ENCODE assay signal across 11 cellular contexts in genomic region chr6:52595796-52596130, GRCh38. TPM values are rescaled to one million over a fixed set of nuclear protein-coding genes. Genes with fewer than 3 reads are reported as not detected.
DNase-seq lines count a peak whose midpoint lies in the region; ATAC-seq, FAIRE-seq and TF ChIP-seq lines count a peak whose summit lies in the region.
"Had no signal": no experiment of that assay in that cellular context is flagged by ENCODE, and none has a peak within 500 bp of the region (broad histone marks: within the 10 kb centered on the region; RNA-seq: fewer than 3 reads in every experiment).

No MANE protein-coding gene starts in this region.

- no peak overlapping the region for H3K14ac ChIP-seq in H1 (ENCODE audit: insufficient read length)

- peaks cover 8% of the 10 kb centered on the region for H3K27me3 Mint-ChIP-seq in activated naive CD4-positive, alpha-beta T cell treated with anti-CD3 and anti-CD28 coated beads, Interleukin-2, amount 10 ng/mL, durations not matched to agents 7 days and 5 days

- no peak overlapping the region for H3K4me2 ChIP-seq in H1 (ENCODE audit: insufficient read depth in 1 of 2, low read depth in 2 of 2, low read length in 2 of 2)

- H3K27ac ChIP-seq in H1 (ENCODE audit: low read depth, low read length) (no peak overlapping the region), thoracic aorta (peak overlapping the region; percentile 73 to 75)
- H3K27ac ChIP-seq: 22Rv1, neutrophil had no signal

- CTCF ChIA-PET in H1 (lab: Charles Lee; ENCODE audit: partially characterized antibody): interaction anchor here (0.9 to 6.8 kb wide), 18 partner anchors 10 to 191 kb away, joined by 3 to 85 read pairs (median 5); partner anchors contain the start of genes EFHC1 and TRAM2
- CTCF ChIA-PET in activated naive CD4-positive, alpha-beta T cell treated with anti-CD3 and anti-CD28 coated beads, Interleukin-2, amount 10 ng/mL, durations not matched to agents 7 days and 5 days (lab: Charles Lee): interaction anchor here (1.8 kb wide), 1 partner anchor 16 kb away, joined by 5 read pairs; no protein-coding TSS in a partner anchor

- POLR2A ChIA-PET in H1 (lab: Charles Lee; ENCODE audit: partially characterized antibody): interaction anchor here (0.6 to 2.7 kb wide), 3 partner anchors 18 to 47 kb away, joined by 3 to 13 read pairs (median 4); partner anchors contain the start of gene TRAM2

- no peaks in the 10 kb centered on the region for H3K23me2 ChIP-seq in H1 (ENCODE audit: low read depth, low read length)

- TF ChIP-seq CTCF in H1 (IDR thresholded peaks at IDR 0.05; ENCODE audit: control extremely low read depth in 1 of 3, insufficient read depth in 1 of 3, low read depth in 1 of 3, low read length in 3 of 3): no peak
- no peak for TF ChIP-seq CTCF in thoracic aorta (IDR thresholded peaks at IDR 0.05)

- no peak overlapping the region for H2BK5ac ChIP-seq in H1 (ENCODE audit: low read depth, low read length)

- H3K56ac ChIP-seq in H1 (replicated peaks; ENCODE audit: insufficient read length, low read depth, low read length): no peak overlapping the region

- no peak overlapping the region for H4K5ac ChIP-seq in H1 (ENCODE audit: insufficient read length, low read depth, low read length)

- H3K4me1 Mint-ChIP-seq in activated naive CD4-positive, alpha-beta T cell treated with anti-CD3 and anti-CD28 coated beads, Interleukin-2, amount 10 ng/mL, durations not matched to agents 7 days and 5 days: peaks cover 8% of the 10 kb centered on the region

- H3K79me1 ChIP-seq in H1 (ENCODE audit: low read depth, low read length): no peaks in the 10 kb centered on the region

- H2BK120ac ChIP-seq in H1 (replicated peaks; ENCODE audit: low read depth, low read length): no peak overlapping the region

- H3K9me3 ChIP-seq in H1 (ENCODE audit: insufficient read depth in 2 of 2, low read depth in 1 of 2, low read length in 1 of 2) (no peaks in the 10 kb centered on the region), thoracic aorta (no peaks in the 10 kb centered on the region)
- H3K9me3 ChIP-seq: neutrophil had no signal

- no peak overlapping the region for H2BK12ac ChIP-seq in H1 (ENCODE audit: low read depth, low read length)

- no peaks in the 10 kb centered on the region for H3K79me2 ChIP-seq in H1 (ENCODE audit: control insufficient read depth in 1 of 2, insufficient read depth in 2 of 2, low read length in 2 of 2)

- peak; percentile 71 for DNase-seq in DMS 273 (lab: John Stamatoyannopoulos, UW; ENCODE audit: unreplicated experiment)
- no peak for DNase-seq in DMS 273 treated with DMSO at 0.1 percent for 48 hours (lab: John Stamatoyannopoulos, UW)
- no peak for DNase-seq in H1 (ENCODE audit: low read depth in 1 of 2, low spot score in 2 of 2)
- DNase-seq in thoracic aorta (ENCODE audit: low spot score): no peak
- no peak for DNase-seq in activated naive CD4-positive, alpha-beta T cell treated with anti-CD3 and anti-CD28 coated beads, Interleukin-2, amount 10 ng/mL, durations not matched to agents 7 days and 5 days
- no peak for DNase-seq in activated CD4-positive, alpha-beta T cell treated with anti-CD3 and anti-CD28 coated beads, Interleukin-2, amount 50 U/mL, for 1 hour
- DNase-seq in dedifferentiated amniotic fluid mesenchymal stem cell (ENCODE audit: extremely low spot score): no peak
- DNase-seq: activated B cell treated with CpG ODN at 0.5 μM for 24 hours had no signal

- H3K4me3 Mint-ChIP-seq in activated naive CD4-positive, alpha-beta T cell treated with anti-CD3 and anti-CD28 coated beads, Interleukin-2, amount 10 ng/mL, durations not matched to agents 7 days and 5 days: no peak overlapping the region
- H3K4me3 Mint-ChIP-seq: activated B cell treated with CpG ODN at 0.5 μM for 24 hours had no signal

- H2AK5ac ChIP-seq in H1 (ENCODE audit: low read depth, low read length): no peak overlapping the region

- H4K20me1 ChIP-seq in H1 (replicated peaks in 1 of 2; ENCODE audit: control insufficient read depth in 1 of 2, insufficient read depth in 2 of 2, low read length in 2 of 2): no peaks in the 10 kb centered on the region

- FAIRE-seq in H1 (lab: Jason Lieb, UNC): no peak

- H3K18ac ChIP-seq in H1 (ENCODE audit: extremely low read depth, low read length): no peak overlapping the region

- ATAC-seq in HG03139 (IDR thresholded peaks at IDR 0.05; ENCODE audit: unreplicated experiment) (peak; percentile 62), thoracic aorta (ENCODE audit: insufficient number of reproducible peaks, low FRiP score, low read depth) (no peak)

- H3K36me3 ChIP-seq in H1 (ENCODE audit: control insufficient read depth in 2 of 4, insufficient read depth in 4 of 4, low read length in 3 of 4) (no peaks in the 10 kb centered on the region), thoracic aorta (no peaks in the 10 kb centered on the region)
- H3K36me3 ChIP-seq: neutrophil had no signal

- no peak overlapping the region for H3K9ac ChIP-seq in H1 (replicated peaks in 1 of 4; ENCODE audit: extremely low read depth in 1 of 4, low read depth in 3 of 4, low read length in 3 of 4)

- TF ChIP-seq POLR2A in H1 (IDR thresholded peaks at IDR 0.05; ENCODE audit: control extremely low read depth in 1 of 2, low read depth in 2 of 2, low read length in 2 of 2): no peak

- H3K4me3 ChIP-seq in H1 (ENCODE audit: extremely low read depth in 1 of 4, insufficient read depth in 2 of 4, low read depth in 3 of 4, low read length in 4 of 4) (no peak overlapping the region), thoracic aorta (no peak overlapping the region)

- H3K4me1 ChIP-seq in H1 (replicated peaks in 1 of 4; ENCODE audit: control insufficient read depth in 3 of 4, insufficient read depth in 4 of 4, low read length in 3 of 4) (peaks cover 0 to 6% (median 3%) of the 10 kb centered on the region in 4 experiments; a peak in 6 of 7 replicates), thoracic aorta (ENCODE audit: control insufficient read depth in 1 of 2, low read depth in 2 of 2) (peaks cover 13 to 47% of the 10 kb centered on the region in 2 donors)

- H3K36me3 Mint-ChIP-seq in activated naive CD4-positive, alpha-beta T cell treated with anti-CD3 and anti-CD28 coated beads, Interleukin-2, amount 10 ng/mL, durations not matched to agents 7 days and 5 days: no peaks in the 10 kb centered on the region

- H3K27me3 ChIP-seq in H1 (replicated peaks in 1 of 4; ENCODE audit: control insufficient read depth in 3 of 4, extremely low read depth in 1 of 4, insufficient read depth in 3 of 4, low read length in 3 of 4) (no peaks in the 10 kb centered on the region; a peak in 1 of 7 replicates), thoracic aorta (replicated peaks; ENCODE audit: insufficient read depth) (no peaks in the 10 kb centered on the region)
- H3K27me3 ChIP-seq: neutrophil had no signal

- no peak overlapping the region for H4K91ac ChIP-seq in H1 (replicated peaks; ENCODE audit: insufficient read length, low read length)

- H2AFZ ChIP-seq in H1 (ENCODE audit: low read length): 0 out of 2 replicates have a peak overlapping the region, but pooled peaks have one; percentile 49

- H2BK20ac ChIP-seq in H1 (ENCODE audit: low read length): no peak overlapping the region

- H3K23ac ChIP-seq in H1 (ENCODE audit: insufficient read length): no peak overlapping the region

- no peaks in the 10 kb centered on the region for H3K9me3 Mint-ChIP-seq in activated naive CD4-positive, alpha-beta T cell treated with anti-CD3 and anti-CD28 coated beads, Interleukin-2, amount 10 ng/mL, durations not matched to agents 7 days and 5 days
- H3K9me3 Mint-ChIP-seq: activated B cell treated with CpG ODN at 0.5 μM for 24 hours had no signal

- no peak for TF ChIP-seq RAD21 in H1 (IDR thresholded peaks at IDR 0.05 in 1 of 2, conservative IDR thresholded peaks at IDR 0.05 in 1 of 2; ENCODE audit: low read depth in 2 of 2, low read length in 2 of 2)

- no peak overlapping the region for H4K8ac ChIP-seq in H1 (ENCODE audit: extremely low read depth, insufficient read depth, low read length)

- no peak overlapping the region for H2BK15ac ChIP-seq in H1 (ENCODE audit: low read length)

- H3K4ac ChIP-seq in H1 (replicated peaks; ENCODE audit: insufficient read length, low read depth, low read length): no peak overlapping the region

- no peak overlapping the region for H3K27ac Mint-ChIP-seq in activated naive CD4-positive, alpha-beta T cell treated with anti-CD3 and anti-CD28 coated beads, Interleukin-2, amount 10 ng/mL, durations not matched to agents 7 days and 5 days
- H3K27ac Mint-ChIP-seq: activated B cell treated with CpG ODN at 0.5 μM for 24 hours had no signal

- TF ChIP-seq EP300 in H1 (IDR thresholded peaks at IDR 0.05; ENCODE audit: borderline replicate concordance in 1 of 2, low read depth in 2 of 2, low read length in 2 of 2): no peak

TF ChIP-seq in H1, 55 proteins besides CTCF, POLR2A, EP300 and RAD21:
- TF ChIP-seq SRF (IDR thresholded peaks at IDR 0.05; ENCODE audit: low read depth, low read length): no peak
- TF ChIP-seq PHF8 (conservative IDR thresholded peaks at IDR 0.05; ENCODE audit: low read depth, low read length): no peak

RNA-seq across cellular contexts. Expression of gene TRAM2, which starts 18.9 kb away (rescaled TPM):
- total RNA-seq in H1 (2021; fragmentation: NEBNext Ultra II Directional; extraction: Animal tissue kit (Norgen Biotek cat#: 25700)): 21.4 and 21.6 TPM in 2 replicates
- polyA plus RNA-seq in H1 (2011; rRNA removed): 8.5 and 9.0 TPM in 2 replicates
- 8.6 TPM for polyA plus RNA-seq in H1 (2011; cell fraction: cytosol; rRNA removed)
- polyA plus RNA-seq in H1 (2011; cell fraction: nucleus; rRNA removed): 10.0 TPM
- 8.3 to 11.6 TPM (median 10.6 TPM) in 4 replicates for polyA plus RNA-seq in H1 (2012, experiment 1 of 2)
- polyA plus RNA-seq in H1 (2012, experiment 2 of 2): 4.8 TPM
- polyA plus RNA-seq in H1 (2013, experiment 1 of 2): 18.2 TPM
- 21.0 TPM for polyA plus RNA-seq in H1 (2013, experiment 2 of 2)
- 15.8 and 16.0 TPM in 2 replicates for polyA minus RNA-seq in H1 (2011; rRNA and poly(A)+ RNA removed)
- 10.1 TPM for polyA minus RNA-seq in H1 (2011; cell fraction: cytosol; rRNA and poly(A)+ RNA removed)
- 12.7 TPM for polyA minus RNA-seq in H1 (2011; cell fraction: nucleus; rRNA and poly(A)+ RNA removed)
- 10 to 100 TPM; 40.0 to 41.8 TPM for total RNA-seq in thoracic aorta
